18 cellular contexts compared by ENCODE assay signal in genomic region chr3:196627043-196627442, GRCh38. TPM values are rescaled to one million over a fixed set of nuclear protein-coding genes. Genes with fewer than 3 reads are reported as not detected.
"Had no signal": no experiment of that assay in that cellular context is flagged by ENCODE, and none has a peak within 500 bp of the region (broad histone marks: within the 10 kb centered on the region; RNA-seq: fewer than 3 reads in every experiment).

No MANE protein-coding gene starts in this region.

- H3K4me3 ChIP-seq: dorsolateral prefrontal cortex, right atrium auricular region had no signal

- H3K9me3 Mint-ChIP-seq: immature natural killer cell; naive thymus-derived CD4-positive, alpha-beta T cell; T-cell had no signal

- H3K27me3 ChIP-seq: dorsolateral prefrontal cortex, right atrium auricular region had no signal

- H3K36me3 ChIP-seq: right atrium auricular region had no signal

- H3K4me3 Mint-ChIP-seq: activated naive CD8-positive, alpha-beta T cell; immature natural killer cell; naive thymus-derived CD4-positive, alpha-beta T cell; T-cell had no signal

- H3K9me3 ChIP-seq: right atrium auricular region had no signal

- DNase-seq: activated CD4-positive, alpha-beta T cell treated with anti-CD3 and anti-CD28 coated beads, Interleukin-2, amount 50 U/mL, for 1 hour; activated gamma-delta T cell; activated T-cell treated with anti-CD3 and anti-CD28 coated beads, Interleukin-2, amount 50 U/mL, for 1 hour; aorta; foreskin fibroblast; immature natural killer cell; left colon; mammary epithelial cell; naive thymus-derived CD4-positive, alpha-beta T cell; small intestine; T-cell; T1000; trophoblast cell had no signal

- FAIRE-seq: bronchial epithelial cell, small intestine had no signal

- H3K36me3 Mint-ChIP-seq: T-cell had no signal

- H3K27ac Mint-ChIP-seq: activated naive CD8-positive, alpha-beta T cell; immature natural killer cell; T-cell had no signal

- ATAC-seq: esophagus mucosa; left colon; naive thymus-derived CD4-positive, alpha-beta T cell; T-cell had no signal

- H3K27me3 Mint-ChIP-seq: activated naive CD8-positive, alpha-beta T cell; naive thymus-derived CD4-positive, alpha-beta T cell; T-cell had no signal

RNA-seq across cellular contexts. Expression of gene NRROS, which starts 12.5 kb away (rescaled TPM):
- total RNA-seq: bronchial epithelial cell had no signal
